ENCODE assay signal across 13 cellular contexts in the genomic region with DNA sequence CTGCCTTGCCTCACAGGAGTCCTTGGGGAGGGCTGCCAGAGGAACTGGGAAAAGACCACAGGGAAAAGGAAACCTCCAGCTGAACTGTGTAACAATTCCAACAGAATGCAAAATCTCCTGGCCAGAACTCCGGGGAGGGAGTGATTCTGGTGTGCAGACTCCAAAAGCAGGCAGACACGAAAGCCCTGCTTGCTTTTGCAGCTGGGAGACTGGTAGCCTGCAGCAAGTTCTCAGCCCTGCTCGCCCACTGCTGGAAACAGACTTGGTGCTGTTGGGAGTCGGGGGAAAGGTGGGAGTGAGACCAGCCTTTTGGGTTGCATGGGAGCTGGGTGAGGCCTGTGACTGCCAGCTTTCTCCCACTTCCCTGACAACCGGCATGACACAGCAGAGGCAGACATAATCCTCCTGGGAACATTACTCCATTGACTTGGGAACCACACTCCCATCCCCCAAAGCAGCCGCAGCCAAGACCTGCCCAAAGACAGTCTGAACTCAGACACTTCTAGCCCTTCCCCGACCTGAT. TPM values are rescaled to one million over a fixed set of nuclear protein-coding genes. Genes with fewer than 3 reads are reported as not detected.
DNase-seq lines count a peak whose midpoint lies in the region; ATAC-seq, FAIRE-seq and TF ChIP-seq lines count a peak whose summit lies in the region.
"Had no signal": no experiment of that assay in that cellular context is flagged by ENCODE, and none has a peak within 500 bp of the region (broad histone marks: within the 10 kb centered on the region; RNA-seq: fewer than 3 reads in every experiment).

No MANE protein-coding gene starts in this region.

- peak overlapping the region; percentile 69 for H3K27ac ChIP-seq in GM23248
- peak overlapping the region; percentile 12 for H3K27ac ChIP-seq in astrocyte (ENCODE audit: low read depth, low read length)
- H3K27ac ChIP-seq in sigmoid colon = peak overlapping the region in 3 of 4 donors; percentile 7 to 25 (median 10)

- no peak for FAIRE-seq in astrocyte (lab: Jason Lieb, UNC)
- FAIRE-seq: HTR-8/SVneo had no signal

- H3K27me3 ChIP-seq in GM23248 (replicated peaks; ENCODE audit: insufficient read depth) (no peaks in the 10 kb centered on the region), astrocyte (ENCODE audit: insufficient read depth, low read length) (no peaks in the 10 kb centered on the region), sigmoid colon (no peaks in the 10 kb centered on the region)

- H3K4me2 ChIP-seq in GM23248 (ENCODE audit: unreplicated experiment) = peak overlapping the region; percentile 74
- H3K4me2 ChIP-seq in astrocyte (ENCODE audit: low read length) = peak overlapping the region; percentile 50

- CTCF ChIA-PET in activated CD4-positive, alpha-beta T cell treated with anti-CD3 and anti-CD28 coated beads for 36 hours (lab: Charles Lee) = no interaction called here

- H3K4me3 Mint-ChIP-seq in astrocyte (ENCODE audit: unreplicated experiment) = no peak overlapping the region
- no peak overlapping the region for H3K4me3 Mint-ChIP-seq in activated CD4-positive, alpha-beta T cell treated with anti-CD3 and anti-CD28 coated beads for 36 hours
- no peak overlapping the region for H3K4me3 Mint-ChIP-seq in CD14-positive monocyte
- H3K4me3 Mint-ChIP-seq: activated CD8-positive, alpha-beta memory T cell treated with anti-CD3 and anti-CD28 coated beads, Interleukin-2, amount 10 ng/mL, durations not matched to agents 7 days and 5 days had no signal

- H3K36me3 Mint-ChIP-seq in astrocyte (ENCODE audit: low read depth, unreplicated experiment) (no peaks in the 10 kb centered on the region), CD14-positive monocyte (no peaks in the 10 kb centered on the region)
- no peaks in the 10 kb centered on the region for H3K36me3 Mint-ChIP-seq in activated CD4-positive, alpha-beta T cell treated with anti-CD3 and anti-CD28 coated beads for 36 hours (ENCODE audit: low read depth)

- ATAC-seq in activated CD4-positive, alpha-beta T cell treated with anti-CD3 and anti-CD28 coated beads for 36 hours = no peak
- ATAC-seq: activated CD8-positive, alpha-beta memory T cell treated with anti-CD3 and anti-CD28 coated beads, Interleukin-2, amount 10 ng/mL, durations not matched to agents 7 days and 5 days had no signal

- DNase-seq in GM23248 (peak; percentile 83), astrocyte (ENCODE audit: low read depth) (no peak), hepatic stellate cell (ENCODE audit: low spot score) (peak; percentile 32), sigmoid colon (peak; percentile 77), GM13977 (ENCODE audit: low spot score) (no peak), CD14-positive monocyte (ENCODE audit: low spot score) (no peak)
- no peak for DNase-seq in activated CD4-positive, alpha-beta T cell treated with anti-CD3 and anti-CD28 coated beads for 36 hours
- no peak for DNase-seq in activated CD4-positive, CD25-positive, alpha-beta regulatory T cell (lab: John Stamatoyannopoulos, UW)
- DNase-seq: activated CD8-positive, alpha-beta memory T cell treated with anti-CD3 and anti-CD28 coated beads, Interleukin-2, amount 10 ng/mL, durations not matched to agents 7 days and 5 days; cerebellar nuclear complex; NCI-H446 treated with DMSO at 0.1 percent for 48 hours had no signal

- H3K27ac Mint-ChIP-seq in astrocyte (ENCODE audit: unreplicated experiment) (peak overlapping the region; percentile 34), CD14-positive monocyte (no peak overlapping the region)
- H3K27ac Mint-ChIP-seq in activated CD4-positive, alpha-beta T cell treated with anti-CD3 and anti-CD28 coated beads for 36 hours = no peak overlapping the region
- H3K27ac Mint-ChIP-seq: activated CD8-positive, alpha-beta memory T cell treated with anti-CD3 and anti-CD28 coated beads, Interleukin-2, amount 10 ng/mL, durations not matched to agents 7 days and 5 days had no signal

- H3K4me3 ChIP-seq in GM23248 = peak overlapping the region; percentile 7
- H3K4me3 ChIP-seq in astrocyte (ENCODE audit: insufficient read depth, low read depth, low read length) = no peak overlapping the region
- no peak overlapping the region for H3K4me3 ChIP-seq in sigmoid colon

- H3K9ac ChIP-seq in GM23248 (peak overlapping the region; percentile 67), astrocyte (ENCODE audit: low read length) (peak overlapping the region; percentile 31)

- intact Hi-C loops in sigmoid colon (cut with DNase I) (no loop called here), CD14-positive monocyte (cut with micrococcal nuclease) (no loop called here)
- intact Hi-C loops in activated CD4-positive, alpha-beta T cell treated with anti-CD3 and anti-CD28 coated beads for 36 hours (cut with DNase I, micrococcal nuclease) = no loop called here

- no peaks in the 10 kb centered on the region for H3K79me2 ChIP-seq in GM23248 (ENCODE audit: insufficient read depth)
- H3K79me2 ChIP-seq in astrocyte (ENCODE audit: insufficient read depth, low read length) = no peaks in the 10 kb centered on the region

- WGBS in GM23248 (ENCODE audit: low coverage in 1 of 2, low lambda C conversion rate in 2 of 2, missing lambda C conversion rate in 2 of 2), 2 experiments = 6 to 9% methylated on average over 7 of the region's 7 CpGs
- 69 to 70% methylated on average over 7 of the region's 7 CpGs for WGBS in sigmoid colon, 2 donors

- H3K9me3 ChIP-seq in GM23248 (ENCODE audit: low read depth) (no peaks in the 10 kb centered on the region), astrocyte (ENCODE audit: insufficient read depth, low read depth, low read length) (no peaks in the 10 kb centered on the region), sigmoid colon (no peaks in the 10 kb centered on the region)

- in situ Hi-C loops in GM23248 (cut with MboI) (no loop called here), GM13977 (cut with MboI; ENCODE audit: low pct_unique_long_range_greater_than_20kb, low sequenced_read_pairs, unreplicated experiment) (no loop called here)

- H3K27me3 Mint-ChIP-seq in astrocyte (ENCODE audit: low read depth, unreplicated experiment) = no peaks in the 10 kb centered on the region
- H3K27me3 Mint-ChIP-seq in activated CD4-positive, alpha-beta T cell treated with anti-CD3 and anti-CD28 coated beads for 36 hours = no peaks in the 10 kb centered on the region
- peaks cover 0 to 2% (median 0%) of the 10 kb centered on the region in 3 donors for H3K27me3 Mint-ChIP-seq in CD14-positive monocyte (ENCODE audit: low read depth in 3 of 3)

- POLR2A ChIA-PET in activated CD4-positive, alpha-beta T cell treated with anti-CD3 and anti-CD28 coated beads for 36 hours (lab: Charles Lee) = no interaction called here

- TF ChIP-seq POLR2A in sigmoid colon (IDR thresholded peaks at IDR 0.05) = no peak

- peaks cover 6% of the 10 kb centered on the region for H3K9me3 Mint-ChIP-seq in astrocyte (ENCODE audit: unreplicated experiment)
- H3K9me3 Mint-ChIP-seq in activated CD4-positive, alpha-beta T cell treated with anti-CD3 and anti-CD28 coated beads for 36 hours (ENCODE audit: low read depth) = no peaks in the 10 kb centered on the region
- peaks cover 2 to 7% (median 4%) of the 10 kb centered on the region in 7 donors for H3K9me3 Mint-ChIP-seq in CD14-positive monocyte

- H3K9me2 ChIP-seq in GM23248 (ENCODE audit: insufficient read depth) = no peaks in the 10 kb centered on the region

- H3K36me3 ChIP-seq in GM23248 (ENCODE audit: low read depth) (no peaks in the 10 kb centered on the region), astrocyte (ENCODE audit: insufficient read depth, low read length) (no peaks in the 10 kb centered on the region), sigmoid colon (no peaks in the 10 kb centered on the region)

- peaks cover 8% of the 10 kb centered on the region for H3K4me1 Mint-ChIP-seq in astrocyte (ENCODE audit: low read depth, unreplicated experiment)
- H3K4me1 Mint-ChIP-seq in activated CD4-positive, alpha-beta T cell treated with anti-CD3 and anti-CD28 coated beads for 36 hours = peaks cover 11% of the 10 kb centered on the region
- peaks cover 12% of the 10 kb centered on the region for H3K4me1 Mint-ChIP-seq in CD14-positive monocyte

- H3F3A ChIP-seq in GM23248 (ENCODE audit: insufficient read depth) = no peaks in the 10 kb centered on the region

- no peak for TF ChIP-seq EP300 in sigmoid colon (IDR thresholded peaks at IDR 0.05)

- H3K4me1 ChIP-seq in GM23248 (ENCODE audit: insufficient read depth) (peaks cover 15% of the 10 kb centered on the region), astrocyte (ENCODE audit: insufficient read depth, low read length) (peaks cover 5% of the 10 kb centered on the region), sigmoid colon (peaks cover 0 to 8% (median 0%) of the 10 kb centered on the region in 4 donors)

- no peaks in the 10 kb centered on the region for H4K20me1 ChIP-seq in GM23248 (ENCODE audit: insufficient read depth)
- H4K20me1 ChIP-seq in astrocyte (ENCODE audit: insufficient read depth, low read length) = no peaks in the 10 kb centered on the region

- TF ChIP-seq CTCF in astrocyte (IDR thresholded peaks at IDR 0.05; ENCODE audit: insufficient read depth, low read depth, low read length) (no peak), sigmoid colon (IDR thresholded peaks at IDR 0.05) (no peak), GM13977 (IDR thresholded peaks at IDR 0.05; ENCODE audit: extremely low read depth, insufficient read depth, missing control alignments) (no peak), CD14-positive monocyte (IDR thresholded peaks at IDR 0.05) (no peak)

- H2AFZ ChIP-seq in GM23248 (peak overlapping the region; percentile 78), astrocyte (ENCODE audit: low read depth, low read length) (peak overlapping the region; percentile 80)

RNA-seq across cellular contexts. Expression of gene NMI, which starts 26.0 kb away (rescaled TPM):
- 3.0 and 3.4 TPM in 2 replicates for total RNA-seq in GM23248 (2014; rRNA removed; shearing (Covaris generic))
- polyA plus RNA-seq in GM23248 (2016; fragmentation: Nextera tagmentation; extraction: Ambion mirVana) = 20.1 and 23.0 TPM in 2 replicates
- total RNA-seq in astrocyte = 7.5 and 7.6 TPM in 2 replicates
- total RNA-seq in sigmoid colon = 10 to 100 TPM; 11.5 to 19.9 (median 16.4) TPM
- 10 to 100 TPM; 21.0 to 30.0 (median 28.7) TPM for polyA plus RNA-seq in sigmoid colon
- total RNA-seq in activated CD4-positive, alpha-beta T cell treated with anti-CD3 and anti-CD28 coated beads for 36 hours = 10 to 100 TPM; 32.3 to 37.4 TPM
- polyA plus RNA-seq in CD14-positive monocyte = 10 to 100 TPM; 72.3 to 83.0 TPM

RNA-seq across cellular contexts. Expression of gene TNFAIP6, which starts 42.0 kb away (rescaled TPM):
- total RNA-seq in GM23248 (2014; rRNA removed; shearing (Covaris generic)) = 4.5 and 8.9 TPM in 2 replicates
- 10.2 and 10.7 TPM in 2 replicates for polyA plus RNA-seq in GM23248 (2016; fragmentation: Nextera tagmentation; extraction: Ambion mirVana)
- 0.75 and 1.4 TPM in 2 replicates for total RNA-seq in astrocyte
- 1 to 10 TPM; 3.6 to 4.9 (median 4.0) TPM for total RNA-seq in sigmoid colon
- polyA plus RNA-seq in sigmoid colon = 1 to 10 TPM in 2 of 3 donors, under 1 TPM in 1; 0.87 to 4.2 (median 1.4) TPM
- total RNA-seq in activated CD4-positive, alpha-beta T cell treated with anti-CD3 and anti-CD28 coated beads for 36 hours = not detected
- polyA plus RNA-seq in CD14-positive monocyte = 1 to 10 TPM; 3.5 to 8.2 TPM
- total RNA-seq: activated CD8-positive, alpha-beta memory T cell treated with anti-CD3 and anti-CD28 coated beads, Interleukin-2, amount 10 ng/mL, durations not matched to agents 7 days and 5 days; pulmonary artery endothelial cell had no signal

RNA-seq across cellular contexts. Expression of gene RBM43, which starts 53.8 kb away (rescaled TPM):
- 6.8 and 7.3 TPM in 2 replicates for total RNA-seq in GM23248 (2014; rRNA removed; shearing (Covaris generic))
- polyA plus RNA-seq in GM23248 (2016; fragmentation: Nextera tagmentation; extraction: Ambion mirVana) (2.4 and 3.1 TPM in 2 replicates), sigmoid colon (1 to 10 TPM; 1.8 to 4.0 (median 3.6) TPM), CD14-positive monocyte (under 1 TPM; 0.24 to 0.38 TPM)
- total RNA-seq in astrocyte (4.8 and 5.5 TPM in 2 replicates), sigmoid colon (10 to 100 TPM in 2 of 4 donors, 1 to 10 TPM in 2; 8.6 to 16.9 (median 10.4) TPM)
- 1 to 10 TPM; 5.7 to 5.8 TPM for total RNA-seq in activated CD4-positive, alpha-beta T cell treated with anti-CD3 and anti-CD28 coated beads for 36 hours

Comparison
In these comparisons a context has a peak if more than half of its experiments do, and no peak if none do; other contexts are left out.
1. DNase-seq: peak in GM23248 (single experiment), hepatic stellate cell (single experiment) and sigmoid colon (single experiment); none in astrocyte (single experiment), activated CD4-positive, alpha-beta T cell treated with anti-CD3 and anti-CD28 coated beads for 36 hours (single experiment), GM13977 (single experiment), CD14-positive monocyte (single experiment) and activated CD4-positive, CD25-positive, alpha-beta regulatory T cell (0 of 4).
2. H3K27ac ChIP-seq: peak in every context shown above with its lines; median percentile 69 in GM23248; 12 in astrocyte; 10 in sigmoid colon.